In genomic region chr11:64253043-64253442, GRCh38 we compare ENCODE assay signal across 11 cellular contexts. TPM values are rescaled to one million over a fixed set of nuclear protein-coding genes. Genes with fewer than 3 reads are reported as not detected.
DNase-seq lines count a peak whose midpoint lies in the region; ATAC-seq, FAIRE-seq and TF ChIP-seq lines count a peak whose summit lies in the region.
"Had no signal": no experiment of that assay in that cellular context is flagged by ENCODE, and none has a peak within 500 bp of the region (broad histone marks: within the 10 kb centered on the region; RNA-seq: fewer than 3 reads in every experiment).

No MANE protein-coding gene starts in this region.

- H3K9me3 Mint-ChIP-seq in dendritic cell treated with granulocyte-macrophage colony-stimulating factor and Interleukin-4, amounts not matched to agents 40 ng/mL and 50 ng/mL, for 4 days, result no peaks in the 10 kb centered on the region
- H3K9me3 Mint-ChIP-seq in nephron, result no peaks in the 10 kb centered on the region

- peak overlapping the region; percentile 71 to 96 (median 90); a peak in 19 of 20 replicates for H3K4me3 ChIP-seq in BLaER1 treated with 17β-estradiol and CSF1 and Interleukin-3, amounts not matched to agents 10 nM and 100 nM
- peak overlapping the region; percentile 95; the same call in 1 of the 2 replicates for H3K4me3 ChIP-seq in Karpas-422 (ENCODE audit: low read length)

- H3K4me1 ChIP-seq in BLaER1 treated with 17β-estradiol and CSF1 and Interleukin-3, amounts not matched to agents 10 nM and 100 nM, result peaks cover 40 to 60% (median 56%) of the 10 kb centered on the region in 10 experiments
- H3K4me1 ChIP-seq in Karpas-422 (ENCODE audit: low read length), result peaks cover 29% of the 10 kb centered on the region

- intact Hi-C loops in dendritic cell treated with granulocyte-macrophage colony-stimulating factor and Interleukin-4, amounts not matched to agents 40 ng/mL and 50 ng/mL, for 4 days (cut with micrococcal nuclease), result loop anchor here (2.0 to 5.0 kb wide), 2 partner anchors 16 to 49 kb away; partner anchors contain the start of gene CATSPERZ
- intact Hi-C loops in sciatic nerve (cut with DNase I), result no loop called here

- H3K4me1 Mint-ChIP-seq in dendritic cell treated with granulocyte-macrophage colony-stimulating factor and Interleukin-4, amounts not matched to agents 40 ng/mL and 50 ng/mL, for 4 days (ENCODE audit: low read depth), result peaks cover 51% of the 10 kb centered on the region
- peaks cover 15% of the 10 kb centered on the region for H3K4me1 Mint-ChIP-seq in nephron

- H4K20me1 ChIP-seq in BLaER1 treated with 17β-estradiol and CSF1 and Interleukin-3, amounts not matched to agents 10 nM and 100 nM, result peaks cover 17 to 53% (median 28%) of the 10 kb centered on the region in 11 experiments; a peak in 19 of 22 replicates
- H4K20me1 ChIP-seq in Karpas-422 (ENCODE audit: insufficient read depth, low read depth, low read length), result no peaks in the 10 kb centered on the region

- TF ChIP-seq POLR2A in erythroblast (IDR thresholded peaks at IDR 0.05; ENCODE audit: low read length) (no peak), GM12891 (IDR thresholded peaks at IDR 0.05; ENCODE audit: low read depth, low read length) (no peak)

- DNase-seq in Karpas-422 (no peak), erythroblast (lab: John Stamatoyannopoulos, UW) (no peak), sciatic nerve (ENCODE audit: low spot score) (no peak), GM12891 (ENCODE audit: insufficient read length, low spot score) (no peak)
- DNase-seq: activated CD8-positive, alpha-beta memory T cell treated with anti-CD3 and anti-CD28 coated beads, Interleukin-2, amount 50 U/mL, for 48 hours; NCI-H1092; stimulated activated CD4-positive, alpha-beta T cell treated with anti-CD3 and anti-CD28 coated beads, Interleukin-4, amount 100 ng/mL, for 1 hour had no signal

- no peak for ATAC-seq in HG03280 (IDR thresholded peaks at IDR 0.05; ENCODE audit: unreplicated experiment)
- no peak for ATAC-seq in sciatic nerve

- FAIRE-seq in GM12891 (lab: Jason Lieb, UNC), result no peak

- peaks cover 7% of the 10 kb centered on the region; the same call in 1 of the 2 replicates for H3K79me2 ChIP-seq in Karpas-422 (ENCODE audit: low read length)

- TF ChIP-seq CTCF in nephron (IDR thresholded peaks at IDR 0.05; ENCODE audit: unreplicated experiment in 3 of 3), result no peak

- H3K4me2 ChIP-seq in BLaER1 treated with 17β-estradiol and CSF1 and Interleukin-3, amounts not matched to agents 10 nM and 100 nM, result peak overlapping the region; percentile 92 to 100 (median 99)
- H3K4me2 ChIP-seq in Karpas-422 (ENCODE audit: low read depth, low read length, poor library complexity, severe bottlenecking), result peak overlapping the region; percentile 99

- no peaks in the 10 kb centered on the region for H3K9me3 ChIP-seq in BLaER1 treated with 17β-estradiol and CSF1 and Interleukin-3, amounts not matched to agents 10 nM and 100 nM (replicated peaks in 1 of 11)
- H3K9me3 ChIP-seq in Karpas-422 (ENCODE audit: low read length), result no peaks in the 10 kb centered on the region

- H3K9me2 ChIP-seq in Karpas-422 (replicated peaks; ENCODE audit: insufficient read depth, low read length), result no peaks in the 10 kb centered on the region

- H3K27me3 Mint-ChIP-seq in dendritic cell treated with granulocyte-macrophage colony-stimulating factor and Interleukin-4, amounts not matched to agents 40 ng/mL and 50 ng/mL, for 4 days, result peaks cover 9% of the 10 kb centered on the region
- H3K27me3 Mint-ChIP-seq in nephron (ENCODE audit: low read depth), result no peaks in the 10 kb centered on the region

- no peaks in the 10 kb centered on the region for H3K27me3 ChIP-seq in BLaER1 treated with 17β-estradiol and CSF1 and Interleukin-3, amounts not matched to agents 10 nM and 100 nM
- no peaks in the 10 kb centered on the region for H3K27me3 ChIP-seq in Karpas-422 (ENCODE audit: low read length)

- peaks cover 59% of the 10 kb centered on the region for H3K36me3 Mint-ChIP-seq in dendritic cell treated with granulocyte-macrophage colony-stimulating factor and Interleukin-4, amounts not matched to agents 40 ng/mL and 50 ng/mL, for 4 days (ENCODE audit: low read depth)
- peaks cover 10% of the 10 kb centered on the region for H3K36me3 Mint-ChIP-seq in nephron (ENCODE audit: low read depth)

- H2AFZ ChIP-seq in Karpas-422 (ENCODE audit: low read length), result no peak overlapping the region

- peak overlapping the region; percentile 99 for H3K4me3 Mint-ChIP-seq in dendritic cell treated with granulocyte-macrophage colony-stimulating factor and Interleukin-4, amounts not matched to agents 40 ng/mL and 50 ng/mL, for 4 days
- peak overlapping the region; percentile 46 to 79 (median 76) for H3K4me3 Mint-ChIP-seq in nephron

- H3K9ac ChIP-seq in BLaER1 treated with 17β-estradiol and CSF1 and Interleukin-3, amounts not matched to agents 10 nM and 100 nM, result peak overlapping the region; percentile 27 to 95 (median 84); a peak in 18 of 22 replicates
- no peak overlapping the region for H3K9ac ChIP-seq in Karpas-422 (ENCODE audit: low read length)

- peaks cover 36 to 46% (median 39%) of the 10 kb centered on the region in 11 experiments for H3K36me3 ChIP-seq in BLaER1 treated with 17β-estradiol and CSF1 and Interleukin-3, amounts not matched to agents 10 nM and 100 nM
- H3K36me3 ChIP-seq in Karpas-422 (ENCODE audit: insufficient read depth, low read length), result no peaks in the 10 kb centered on the region

- H3K27ac Mint-ChIP-seq in dendritic cell treated with granulocyte-macrophage colony-stimulating factor and Interleukin-4, amounts not matched to agents 40 ng/mL and 50 ng/mL, for 4 days, result peak overlapping the region; percentile 88
- no peak overlapping the region for H3K27ac Mint-ChIP-seq in nephron

- H3K27ac ChIP-seq in BLaER1 treated with 17β-estradiol and CSF1 and Interleukin-3, amounts not matched to agents 10 nM and 100 nM, result peak overlapping the region in 5 of 11 experiments; percentile 15 to 95 (median 71); a peak in 7 of 22 replicates
- no peak overlapping the region for H3K27ac ChIP-seq in Karpas-422 (ENCODE audit: low read length)

TF ChIP-seq in GM12891, 5 proteins besides CTCF, POLR2A, EP300 and RAD21:
- TF ChIP-seq PAX5 (IDR thresholded peaks at IDR 0.05; ENCODE audit: insufficient read depth, low read length, severe bottlenecking), result no peak
- no peak for TF ChIP-seq POLR2AphosphoS5 (IDR thresholded peaks at IDR 0.05; ENCODE audit: low read depth, low read length)
- no peak for TF ChIP-seq POU2F2 (IDR thresholded peaks at IDR 0.05; ENCODE audit: low read depth, low read length)
- no peak for TF ChIP-seq SPI1 (IDR thresholded peaks at IDR 0.05; ENCODE audit: low read depth, low read length)
- TF ChIP-seq TAF1 (IDR thresholded peaks at IDR 0.05; ENCODE audit: low read depth, low read length), result no peak

RNA-seq across cellular contexts. Expression of gene PLCB3, which starts 1.7 kb away (rescaled TPM):
- 5.7 and 12.7 TPM in 2 replicates for total RNA-seq in Karpas-422 (2014; rRNA removed; shearing (Covaris generic); ENCODE audit: low replicate concordance)
- total RNA-seq in sciatic nerve, result 23.6 TPM
- 3.9 TPM for polyA plus RNA-seq in GM12891 (2012; ENCODE audit: low read depth, missing spikeins)

RNA-seq across cellular contexts. Expression of gene PPP1R14B, which starts 6.3 kb away (rescaled TPM):
- total RNA-seq in Karpas-422 (2014; rRNA removed; shearing (Covaris generic); ENCODE audit: low replicate concordance), result 111 and 256 TPM in 2 replicates
- 48.8 TPM for total RNA-seq in sciatic nerve
- polyA plus RNA-seq in GM12891 (2012; ENCODE audit: low read depth, missing spikeins), result 174 TPM

RNA-seq across cellular contexts. Expression of gene FKBP2, which starts 12.1 kb away (rescaled TPM):
- total RNA-seq in Karpas-422 (2014; rRNA removed; shearing (Covaris generic); ENCODE audit: low replicate concordance), result 27.8 and 73.4 TPM in 2 replicates
- 56.2 TPM for total RNA-seq in sciatic nerve
- 61.2 TPM for polyA plus RNA-seq in GM12891 (2012; ENCODE audit: low read depth, missing spikeins)

RNA-seq across cellular contexts. Expression of gene VEGFB, which starts 18.7 kb away (rescaled TPM):
- total RNA-seq in Karpas-422 (2014; rRNA removed; shearing (Covaris generic); ENCODE audit: low replicate concordance), result 43.4 and 67.9 TPM in 2 replicates
- total RNA-seq in sciatic nerve, result 134 TPM
- polyA plus RNA-seq in GM12891 (2012; ENCODE audit: low read depth, missing spikeins), result 85.3 TPM

RNA-seq across cellular contexts. Expression of gene DNAJC4, which starts 22.7 kb away (rescaled TPM):
- total RNA-seq in Karpas-422 (2014; rRNA removed; shearing (Covaris generic); ENCODE audit: low replicate concordance), result 32.0 and 51.0 TPM in 2 replicates
- 30.4 TPM for total RNA-seq in sciatic nerve
- polyA plus RNA-seq in GM12891 (2012; ENCODE audit: low read depth, missing spikeins), result 50.3 TPM
